20 cellular contexts compared by ENCODE assay signal in the genomic region with DNA sequence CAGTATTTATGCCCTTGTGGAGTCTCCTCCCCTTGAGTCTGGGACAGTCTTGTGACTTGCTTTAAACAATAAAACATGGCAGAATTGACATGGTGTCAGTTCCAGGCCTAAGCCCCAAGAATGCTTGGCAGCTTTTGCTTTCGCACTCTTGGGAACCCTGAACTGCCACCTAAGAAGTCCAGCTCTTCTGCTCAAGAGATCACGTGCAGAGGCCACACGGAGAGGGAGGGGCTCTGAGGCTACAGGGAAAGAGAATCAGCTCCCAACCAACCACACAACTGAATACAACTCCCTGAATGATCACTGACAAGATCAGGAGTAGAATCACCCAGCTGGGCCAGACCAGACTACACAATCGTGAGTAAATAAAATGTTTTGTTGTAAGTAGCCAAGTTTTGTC.
"Had no signal": no experiment of that assay in that cellular context is flagged by ENCODE, and none has a peak within 500 bp of the region (broad histone marks: within the 10 kb centered on the region; RNA-seq: fewer than 3 reads in every experiment).

No MANE protein-coding gene starts in this region.

- H3K36me3 ChIP-seq: esophagus muscularis mucosa, neutrophil, tibial artery, upper lobe of right lung had no signal

- H3K27me3 Mint-ChIP-seq: dendritic cell treated with granulocyte-macrophage colony-stimulating factor and Interleukin-4, amounts not matched to agents 40 ng/mL and 50 ng/mL, for 4 days; effector memory CD8-positive, alpha-beta T cell; naive B cell had no signal

- H3K4me3 ChIP-seq: esophagus muscularis mucosa, hepatocyte, lung, tibial artery, upper lobe of right lung had no signal

- DNase-seq: cerebellar nuclear complex; effector memory CD8-positive, alpha-beta T cell; head of caudate nucleus; left colon; left ventricle myocardium superior; mesendoderm; naive B cell; right cardiac atrium; small intestine; stimulated activated CD4-positive, alpha-beta T cell treated with anti-CD3 and anti-CD28 coated beads, Interleukin-12 subunit alpha, Interleukin-12 subunit beta, amount 100 ng/mL, for 4 hours; stimulated activated naive CD8-positive, alpha-beta T cell treated with anti-CD3 and anti-CD28 coated beads, Interleukin-15, Interleukin-2, amounts not matched to agents 100 U/mL and 50 U/mL, for 24 hours; tibial artery; upper lobe of right lung had no signal

- H2AFZ ChIP-seq: hepatocyte had no signal

- H3K27ac Mint-ChIP-seq: dendritic cell treated with granulocyte-macrophage colony-stimulating factor and Interleukin-4, amounts not matched to agents 40 ng/mL and 50 ng/mL, for 4 days; effector memory CD8-positive, alpha-beta T cell; naive B cell had no signal

- H3K4me3 Mint-ChIP-seq: dendritic cell treated with granulocyte-macrophage colony-stimulating factor and Interleukin-4, amounts not matched to agents 40 ng/mL and 50 ng/mL, for 4 days; effector memory CD8-positive, alpha-beta T cell; naive B cell had no signal

- H3K9me3 Mint-ChIP-seq: dendritic cell treated with granulocyte-macrophage colony-stimulating factor and Interleukin-4, amounts not matched to agents 40 ng/mL and 50 ng/mL, for 4 days; effector memory CD8-positive, alpha-beta T cell; naive B cell; nephron progenitor cell had no signal

- ATAC-seq: effector memory CD8-positive, alpha-beta T cell; left colon; stimulated activated naive CD8-positive, alpha-beta T cell treated with anti-CD3 and anti-CD28 coated beads, Interleukin-15, Interleukin-2, amounts not matched to agents 100 U/mL and 50 U/mL, for 24 hours; upper lobe of right lung had no signal

- H3K79me2 ChIP-seq: hepatocyte had no signal

- H3K9me3 ChIP-seq: esophagus muscularis mucosa, neutrophil, tibial artery, upper lobe of right lung had no signal

- H3K27me3 ChIP-seq: esophagus muscularis mucosa, hepatocyte, neutrophil, tibial artery, upper lobe of right lung had no signal

- H3K27ac ChIP-seq: epithelial cell of prostate, esophagus muscularis mucosa, hepatocyte, neutrophil, tibial artery, upper lobe of right lung had no signal
